Comparison of ENCODE assay signal across 8 cellular contexts in genomic region chr4:144647095-144647959, GRCh38. TPM values are rescaled to one million over a fixed set of nuclear protein-coding genes. Genes with fewer than 3 reads are reported as not detected.
DNase-seq lines count a peak whose midpoint lies in the region; ATAC-seq and TF ChIP-seq lines count a peak whose summit lies in the region.

No MANE protein-coding gene starts in this region.

- H3K27me3 Mint-ChIP-seq in activated CD8-positive, alpha-beta memory T cell treated with anti-CD3 and anti-CD28 coated beads, Interleukin-2, amount 10 ng/mL, durations not matched to agents 7 days and 5 days: peaks cover 56% of the 10 kb centered on the region

- TF ChIP-seq CTCF in OCI-LY7 (conservative IDR thresholded peaks at IDR 0.05; ENCODE audit: low read length) (no peak), epithelial cell of proximal tubule (conservative IDR thresholded peaks at IDR 0.05; ENCODE audit: low read depth, low read length) (no peak), WERI-Rb-1 (IDR thresholded peaks at IDR 0.05; ENCODE audit: low read depth, low read length) (no peak)

- H3K4me3 ChIP-seq in OCI-LY7 (ENCODE audit: low read depth, low read length, poor library complexity, severe bottlenecking) (no peak overlapping the region), epithelial cell of proximal tubule (ENCODE audit: low read depth, low read length) (peak overlapping the region; percentile 53), WERI-Rb-1 (ENCODE audit: low read depth, low read length) (no peak overlapping the region; the same call in 1 of the 2 replicates)

- no TSS peak for BruUV-seq in OCI-LY7 (replicated peaks; lab: Mats Ljungman, UMichigan)

- ATAC-seq in activated CD8-positive, alpha-beta memory T cell treated with anti-CD3 and anti-CD28 coated beads, Interleukin-2, amount 10 ng/mL, durations not matched to agents 7 days and 5 days: peak; percentile 48
- ATAC-seq in GM19328 (IDR thresholded peaks at IDR 0.05; ENCODE audit: unreplicated experiment): no peak

- H3K79me2 ChIP-seq in OCI-LY7 (ENCODE audit: insufficient read depth, low read depth, low read length): no peaks in the 10 kb centered on the region

- no peak overlapping the region for H3K4me2 ChIP-seq in OCI-LY7 (ENCODE audit: low read length)

- no peaks in the 10 kb centered on the region for H3K9me2 ChIP-seq in OCI-LY7 (ENCODE audit: insufficient read depth, low read length)

- H3K4me3 Mint-ChIP-seq in activated CD8-positive, alpha-beta memory T cell treated with anti-CD3 and anti-CD28 coated beads, Interleukin-2, amount 10 ng/mL, durations not matched to agents 7 days and 5 days: peak overlapping the region; percentile 64

- H3K27ac ChIP-seq in OCI-LY7 (ENCODE audit: low read depth, low read length, poor library complexity, severe bottlenecking) (no peak overlapping the region), WERI-Rb-1 (no peak overlapping the region)

- H3K9me3 ChIP-seq in OCI-LY7 (ENCODE audit: low read length) (no peaks in the 10 kb centered on the region), WERI-Rb-1 (ENCODE audit: severe bottlenecking) (no peaks in the 10 kb centered on the region)

- intact Hi-C loops in OCI-LY7 (cut with micrococcal nuclease; ENCODE audit: unreplicated experiment): no loop called here

- POLR2A ChIA-PET in OCI-LY7 (lab: Charles Lee): no interaction called here

- H2AFZ ChIP-seq in OCI-LY7 (ENCODE audit: low read length): peak overlapping the region; percentile 32; the same call in 1 of the 2 replicates

- H3K36me3 ChIP-seq in OCI-LY7 (ENCODE audit: insufficient read depth, low read length): no peaks in the 10 kb centered on the region
- H3K36me3 ChIP-seq in WERI-Rb-1: peaks cover 4% of the 10 kb centered on the region; the same call in 1 of the 2 replicates

- DNase-seq in activated CD8-positive, alpha-beta memory T cell treated with anti-CD3 and anti-CD28 coated beads, Interleukin-2, amount 10 ng/mL, durations not matched to agents 7 days and 5 days: peak; percentile 46
- no peak for DNase-seq in activated CD8-positive, alpha-beta memory T cell treated with anti-CD3 and anti-CD28 coated beads for 24 hours
- DNase-seq in OCI-LY7 (ENCODE audit: low spot score) (no peak), epithelial cell of proximal tubule (ENCODE audit: low read depth) (no peak), pons (ENCODE audit: low spot score) (peak; percentile 76), WERI-Rb-1 (no peak), NCI-H2227 (lab: John Stamatoyannopoulos, UW; ENCODE audit: unreplicated experiment) (no peak)

- peaks cover 2% of the 10 kb centered on the region for H3K36me3 Mint-ChIP-seq in activated CD8-positive, alpha-beta memory T cell treated with anti-CD3 and anti-CD28 coated beads, Interleukin-2, amount 10 ng/mL, durations not matched to agents 7 days and 5 days

- no peaks in the 10 kb centered on the region for H3K9me3 Mint-ChIP-seq in activated CD8-positive, alpha-beta memory T cell treated with anti-CD3 and anti-CD28 coated beads, Interleukin-2, amount 10 ng/mL, durations not matched to agents 7 days and 5 days (ENCODE audit: low read depth)

- H3K4me1 Mint-ChIP-seq in activated CD8-positive, alpha-beta memory T cell treated with anti-CD3 and anti-CD28 coated beads, Interleukin-2, amount 10 ng/mL, durations not matched to agents 7 days and 5 days: peaks cover 20% of the 10 kb centered on the region

- no peaks in the 10 kb centered on the region for H4K20me1 ChIP-seq in OCI-LY7 (ENCODE audit: insufficient read depth, low read length)

- H3K27me3 ChIP-seq in WERI-Rb-1 (ENCODE audit: insufficient read depth, low read depth, severe bottlenecking): no peaks in the 10 kb centered on the region

- no peaks in the 10 kb centered on the region for H3K4me1 ChIP-seq in OCI-LY7 (ENCODE audit: insufficient read depth, low read length, poor library complexity, severe bottlenecking)

- no peak overlapping the region for H3K27ac Mint-ChIP-seq in activated CD8-positive, alpha-beta memory T cell treated with anti-CD3 and anti-CD28 coated beads, Interleukin-2, amount 10 ng/mL, durations not matched to agents 7 days and 5 days

- CTCF ChIA-PET in activated CD8-positive, alpha-beta memory T cell treated with anti-CD3 and anti-CD28 coated beads, Interleukin-2, amount 10 ng/mL, durations not matched to agents 7 days and 5 days (lab: Charles Lee): no interaction called here
- CTCF ChIA-PET in OCI-LY7 (lab: Charles Lee; ENCODE audit: unreplicated experiment): no interaction called here

RNA-seq across cellular contexts. Expression of gene HHIP, which starts 1.4 kb away (rescaled TPM):
- not detected for total RNA-seq in activated CD8-positive, alpha-beta memory T cell treated with anti-CD3 and anti-CD28 coated beads, Interleukin-2, amount 10 ng/mL, durations not matched to agents 7 days and 5 days
- not detected in 2 replicates for total RNA-seq in OCI-LY7 (2014; rRNA removed; shearing (Covaris generic))
- total RNA-seq in OCI-LY7 (2022) (not detected in 2 replicates), epithelial cell of proximal tubule (0.92 and 1.7 TPM in 2 replicates)

Comparison
In these comparisons a context has a peak if more than half of its experiments do, and no peak if none do; other contexts are left out.
1. DNase-seq: peak in activated CD8-positive, alpha-beta memory T cell treated with anti-CD3 and anti-CD28 coated beads, Interleukin-2, amount 10 ng/mL, durations not matched to agents 7 days and 5 days (single experiment) and pons (single experiment); none in activated CD8-positive, alpha-beta memory T cell treated with anti-CD3 and anti-CD28 coated beads for 24 hours (single experiment), OCI-LY7 (single experiment), epithelial cell of proximal tubule (single experiment), WERI-Rb-1 (single experiment) and NCI-H2227 (single experiment).